11 cellular contexts compared by ENCODE assay signal in the genomic region with DNA sequence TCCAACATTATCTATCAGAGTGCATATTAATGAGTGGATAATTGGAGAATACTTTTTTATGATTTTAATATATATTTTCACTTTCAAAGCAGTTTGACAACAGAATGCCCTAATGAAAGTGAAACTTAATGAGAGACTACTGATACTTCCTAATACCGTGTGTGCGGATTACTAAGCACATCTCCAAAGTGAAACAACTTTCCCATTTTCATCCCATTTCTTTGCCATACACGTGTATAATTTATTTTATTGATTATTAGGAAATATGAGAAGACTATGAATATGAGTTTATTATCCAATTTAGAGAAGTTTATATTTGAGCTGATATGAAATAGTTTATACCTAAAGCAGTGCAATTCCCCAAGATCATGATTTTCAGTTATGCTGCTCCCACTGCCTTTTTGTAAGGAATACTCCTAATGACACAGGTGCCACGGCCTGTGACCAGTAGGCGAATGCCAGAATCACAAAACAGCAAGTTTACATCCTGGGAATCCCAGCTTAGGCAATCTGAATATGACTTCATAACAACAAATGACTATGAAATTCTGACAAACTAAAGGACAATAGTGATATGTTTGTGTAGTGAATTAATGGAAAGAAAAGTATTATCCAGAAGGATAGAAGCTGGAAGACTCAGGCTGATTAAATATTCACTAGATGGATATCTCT.
A peak's percentile ranks its signal among the peaks of the same experiment; 100 is the strongest.
DNase-seq lines count a peak whose midpoint lies in the region; ATAC-seq, FAIRE-seq and TF ChIP-seq lines count a peak whose summit lies in the region.
"Had no signal": no experiment of that assay in that cellular context is flagged by ENCODE, and none has a peak within 500 bp of the region (broad histone marks: within the 10 kb centered on the region; RNA-seq: fewer than 3 reads in every experiment).

No MANE protein-coding gene starts in this region.

- TF ChIP-seq RAD21 in liver (IDR thresholded peaks at IDR 0.05) (no peak), HepG2 (CRISPR knock-in tag; IDR thresholded peaks at IDR 0.05) (no peak)

- no peak overlapping the region for H3K4me2 ChIP-seq in HepG2 (ENCODE audit: low read depth, low read length)

- H3K4me1 Mint-ChIP-seq in Caco-2 (ENCODE audit: low read depth, unreplicated experiment): no peaks in the 10 kb centered on the region

- CTCF ChIA-PET in HepG2 (lab: Yijun Ruan, JAX; ENCODE audit: low intra/inter-chr PET ratio, low total read pairs): no interaction called here
- CTCF ChIA-PET in Caco-2 (lab: Charles Lee): no interaction called here

- no peaks in the 10 kb centered on the region for H3K27me3 Mint-ChIP-seq in Caco-2 (ENCODE audit: insufficient read depth, unreplicated experiment)
- H3K27me3 Mint-ChIP-seq: CD4-positive, alpha-beta T cell had no signal

- H3K4me3 Mint-ChIP-seq in Caco-2 (ENCODE audit: unreplicated experiment): no peak overlapping the region
- H3K4me3 Mint-ChIP-seq: CD4-positive, alpha-beta T cell had no signal

- no peak overlapping the region for H3K27ac Mint-ChIP-seq in Caco-2 (ENCODE audit: unreplicated experiment)
- H3K27ac Mint-ChIP-seq: CD4-positive, alpha-beta T cell had no signal

- H3K4me1 ChIP-seq in liver (ENCODE audit: control insufficient read depth in 4 of 4, insufficient read depth in 4 of 4, low read length in 3 of 4): no peaks in the 10 kb centered on the region
- no peaks in the 10 kb centered on the region for H3K4me1 ChIP-seq in HepG2 (ENCODE audit: insufficient read depth, low read length)
- H3K4me1 ChIP-seq in adipocyte (ENCODE audit: control insufficient read depth, insufficient read depth, low read length): peaks cover 29% of the 10 kb centered on the region
- H3K4me1 ChIP-seq in left lung: peaks cover 4 to 9% of the 10 kb centered on the region in 2 donors
- H3K4me1 ChIP-seq in Caco-2: no peaks in the 10 kb centered on the region
- H3K4me1 ChIP-seq: parathyroid adenoma had no signal

- DNase-seq in HepG2 (ENCODE audit: low spot score) (no peak), adipocyte (ENCODE audit: low read depth) (no peak), left lung (no peak), SKM-1 treated with dmso at 0.1 percent for 144 hours (lab: John Stamatoyannopoulos, UW; ENCODE audit: unreplicated experiment) (no peak), T1000 (lab: John Stamatoyannopoulos, UW) (no peak), KBM-7 (no peak), Caco-2 (no peak)
- DNase-seq: CD4-positive, alpha-beta T cell; NCI-H510A treated with DMSO at 0.1 percent for 48 hours had no signal

- H3K9me3 ChIP-seq in liver (ENCODE audit: control insufficient read depth in 4 of 4, low read length in 3 of 4): no peaks in the 10 kb centered on the region
- peaks cover 74% of the 10 kb centered on the region for H3K9me3 ChIP-seq in HepG2 (ENCODE audit: low read length)
- no peaks in the 10 kb centered on the region for H3K9me3 ChIP-seq in adipocyte (ENCODE audit: control insufficient read depth, low read length)
- no peaks in the 10 kb centered on the region for H3K9me3 ChIP-seq in left lung
- no peaks in the 10 kb centered on the region for H3K9me3 ChIP-seq in Caco-2

- H3K9ac ChIP-seq in liver (ENCODE audit: low read depth in 1 of 2, low read length in 2 of 2): peak overlapping the region in 1 of 2 donors; percentile 31
- no peak overlapping the region for H3K9ac ChIP-seq in HepG2 (ENCODE audit: insufficient read depth, low read depth, low read length)
- H3K9ac ChIP-seq in adipocyte (ENCODE audit: low read length): peak overlapping the region; percentile 88
- H3K9ac ChIP-seq: parathyroid adenoma had no signal

- H3K4me3 ChIP-seq in liver (ENCODE audit: low read depth in 1 of 3, low read length in 3 of 3): no peak overlapping the region
- no peak overlapping the region for H3K4me3 ChIP-seq in HepG2 (replicated peaks in 1 of 3; ENCODE audit: insufficient read depth in 1 of 3, low read depth in 2 of 3, low read length in 3 of 3)
- peak overlapping the region; percentile 79 for H3K4me3 ChIP-seq in adipocyte (ENCODE audit: low read length)
- peak overlapping the region in 1 of 2 donors; percentile 16 for H3K4me3 ChIP-seq in left lung
- H3K4me3 ChIP-seq in Caco-2 (ENCODE audit: low read depth, low read length): no peak overlapping the region

- TF ChIP-seq POLR2A in HepG2 (IDR thresholded peaks at IDR 0.05; ENCODE audit: insufficient read depth in 1 of 2, low read depth in 2 of 2, low read length in 2 of 2): no peak

- no peaks in the 10 kb centered on the region for H3K9me3 Mint-ChIP-seq in Caco-2 (ENCODE audit: unreplicated experiment)
- H3K9me3 Mint-ChIP-seq: CD4-positive, alpha-beta T cell had no signal

- H2AFZ ChIP-seq in HepG2 (ENCODE audit: low read length): no peak overlapping the region
- H2AFZ ChIP-seq: parathyroid adenoma had no signal

- H3K27me3 ChIP-seq in liver (ENCODE audit: control insufficient read depth in 4 of 4, insufficient read depth in 4 of 4, low read length in 3 of 4) (no peaks in the 10 kb centered on the region), HepG2 (ENCODE audit: control insufficient read depth in 1 of 2, insufficient read depth in 2 of 2, low read length in 2 of 2) (no peaks in the 10 kb centered on the region), adipocyte (replicated peaks; ENCODE audit: control insufficient read depth, insufficient read depth, low read length) (no peaks in the 10 kb centered on the region), left lung (no peaks in the 10 kb centered on the region), Caco-2 (replicated peaks; ENCODE audit: control insufficient read depth, insufficient read depth, low read length) (no peaks in the 10 kb centered on the region)

- H3K27ac ChIP-seq in liver (ENCODE audit: low read depth in 1 of 2, low read length in 2 of 2): peak overlapping the region; percentile 31 to 47
- no peak overlapping the region for H3K27ac ChIP-seq in HepG2 (ENCODE audit: extremely low read length, insufficient read depth, low read length)
- H3K27ac ChIP-seq in left lung: peak overlapping the region; percentile 59 to 67
- H3K27ac ChIP-seq: parathyroid adenoma had no signal

- POLR2A ChIA-PET in HepG2 (lab: Yijun Ruan, JAX): no interaction called here
- POLR2A ChIA-PET in Caco-2 (lab: Charles Lee): no interaction called here

- no peaks in the 10 kb centered on the region for H3K36me3 ChIP-seq in liver (ENCODE audit: control insufficient read depth in 4 of 4, insufficient read depth in 3 of 4, low read depth in 1 of 4, low read length in 3 of 4)
- no peaks in the 10 kb centered on the region for H3K36me3 ChIP-seq in HepG2 (replicated peaks in 1 of 2; ENCODE audit: control insufficient read depth in 1 of 2, insufficient read depth in 2 of 2, low read length in 2 of 2)
- no peaks in the 10 kb centered on the region for H3K36me3 ChIP-seq in adipocyte (ENCODE audit: control insufficient read depth, insufficient read depth, low read length, severe bottlenecking)
- no peaks in the 10 kb centered on the region for H3K36me3 ChIP-seq in left lung
- no peaks in the 10 kb centered on the region for H3K36me3 ChIP-seq in Caco-2 (ENCODE audit: control insufficient read depth, insufficient read depth, low read length)

- FAIRE-seq in HepG2 (lab: Jason Lieb, UNC): no peak

- ATAC-seq in HepG2: no peak
- ATAC-seq in left lung: peak; percentile 73

- TF ChIP-seq CTCF in liver (IDR thresholded peaks at IDR 0.05; ENCODE audit: low read depth, low read length, missing input control): no peak
- no peak for TF ChIP-seq CTCF in HepG2 (CRISPR knock-in tag; IDR thresholded peaks at IDR 0.05)
- no peak for TF ChIP-seq CTCF in left lung (IDR thresholded peaks at IDR 0.05)
- no peak for TF ChIP-seq CTCF in Caco-2 (IDR thresholded peaks at IDR 0.05; ENCODE audit: insufficient read depth in 1 of 2, low read depth in 1 of 2, low read length in 1 of 2, severe bottlenecking in 1 of 2, unreplicated experiment in 1 of 2)

- in situ Hi-C loops in HepG2 (cut with HindIII; ENCODE audit: extremely low pct_ligation_motif_present, low pct_unique_long_range_greater_than_20kb): no loop called here
- in situ Hi-C loops in KBM-7 (cut with MboI; ENCODE audit: low pct_unique_long_range_greater_than_20kb, low sequenced_read_pairs): no loop called here

- 41% methylated on average over 5 of the region's 5 CpGs for WGBS in liver
- 21% methylated on average over 5 of the region's 5 CpGs for WGBS in HepG2 (ENCODE audit: low lambda C conversion rate)

- no peaks in the 10 kb centered on the region for H3K36me3 Mint-ChIP-seq in Caco-2 (ENCODE audit: insufficient read depth, unreplicated experiment)

- intact Hi-C loops in HepG2 (cut with micrococcal nuclease; ENCODE audit: unreplicated experiment) (no loop called here), left lung (cut with DNase I) (no loop called here), Caco-2 (cut with micrococcal nuclease; ENCODE audit: unreplicated experiment) (no loop called here)

- TF ChIP-seq EP300 in HepG2 (IDR thresholded peaks at IDR 0.05; ENCODE audit: low read depth in 2 of 2, low read length in 2 of 2) (no peak), HepG2 (CRISPR knock-in tag; IDR thresholded peaks at IDR 0.05; ENCODE audit: borderline replicate concordance) (no peak)

- H3K79me2 ChIP-seq in HepG2 (ENCODE audit: insufficient read depth, low read length): no peaks in the 10 kb centered on the region
- H3K79me2 ChIP-seq: parathyroid adenoma had no signal

- no peaks in the 10 kb centered on the region for H4K20me1 ChIP-seq in HepG2 (ENCODE audit: insufficient read depth, low read length)

- BruUV-seq in HepG2 (replicated peaks; lab: Mats Ljungman, UMichigan) (no TSS peak), Caco-2 (replicated peaks; lab: Mats Ljungman, UMichigan) (no TSS peak)

TF ChIP-seq in liver, 16 proteins besides CTCF, POLR2A, EP300 and RAD21 (continues in another document):
- TF ChIP-seq, protein P1, sequence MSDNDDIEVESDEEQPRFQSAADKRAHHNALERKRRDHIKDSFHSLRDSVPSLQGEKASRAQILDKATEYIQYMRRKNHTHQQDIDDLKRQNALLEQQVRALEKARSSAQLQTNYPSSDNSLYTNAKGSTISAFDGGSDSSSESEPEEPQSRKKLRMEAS (IDR thresholded peaks at IDR 0.05): no peak
- TF ChIP-seq, protein P2, sequence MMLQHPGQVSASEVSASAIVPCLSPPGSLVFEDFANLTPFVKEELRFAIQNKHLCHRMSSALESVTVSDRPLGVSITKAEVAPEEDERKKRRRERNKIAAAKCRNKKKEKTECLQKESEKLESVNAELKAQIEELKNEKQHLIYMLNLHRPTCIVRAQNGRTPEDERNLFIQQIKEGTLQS (IDR thresholded peaks at IDR 0.05): no peak

TF ChIP-seq in HepG2, 621 proteins besides CTCF, POLR2A, EP300 and RAD21 (continues in another document):
- no peak for TF ChIP-seq LCORL (IDR thresholded peaks at IDR 0.05)
- TF ChIP-seq LCORL (CRISPR knock-in tag; IDR thresholded peaks at IDR 0.05): no peak
